Comparison of ENCODE assay signal across 2 cellular contexts in genomic region chr22:20859615-20860014, GRCh38.
TF ChIP-seq lines count a peak whose summit lies in the region.

No MANE protein-coding gene starts in this region.

TF ChIP-seq in SK-N-SH, 30 proteins besides CTCF, POLR2A, EP300 and RAD21:
- TF ChIP-seq RCOR1 (IDR thresholded peaks at IDR 0.05; ENCODE audit: low read length), result no peak
- no peak for TF ChIP-seq YY1 (IDR thresholded peaks at IDR 0.05; ENCODE audit: low read depth)
- TF ChIP-seq GABPA (IDR thresholded peaks at IDR 0.05; ENCODE audit: low read depth), result no peak
- no peak for TF ChIP-seq MXI1 (IDR thresholded peaks at IDR 0.05; ENCODE audit: low read depth, low read length)
- no peak for TF ChIP-seq EZH2phosphoT487 (IDR thresholded peaks at IDR 0.05; ENCODE audit: borderline replicate concordance, low read depth)
- TF ChIP-seq POLR2AphosphoS5 (IDR thresholded peaks at IDR 0.05; ENCODE audit: low read depth, low read length), result no peak
- TF ChIP-seq TCF12 (IDR thresholded peaks at IDR 0.05), result no peak
- no peak for TF ChIP-seq JUND (IDR thresholded peaks at IDR 0.05)
- TF ChIP-seq NRF1 (IDR thresholded peaks at IDR 0.05; ENCODE audit: low read depth, low read length), result no peak
- no peak for TF ChIP-seq FOSL2 (IDR thresholded peaks at IDR 0.05; ENCODE audit: borderline replicate concordance, low read depth)
- no peak for TF ChIP-seq ZBTB33 (IDR thresholded peaks at IDR 0.05; ENCODE audit: borderline replicate concordance, low read depth)
- no peak for TF ChIP-seq IRF3 (IDR thresholded peaks at IDR 0.05; ENCODE audit: low read depth, low read length)
- no peak for TF ChIP-seq TAF1 (IDR thresholded peaks at IDR 0.05; ENCODE audit: borderline replicate concordance, low read depth, low read length)
- TF ChIP-seq SMC3 (IDR thresholded peaks at IDR 0.05; ENCODE audit: low read depth, low read length), result no peak
- TF ChIP-seq ELF1 (IDR thresholded peaks at IDR 0.05), result no peak
- no peak for TF ChIP-seq USF1 (IDR thresholded peaks at IDR 0.05; ENCODE audit: borderline replicate concordance, low read depth)
- no peak for TF ChIP-seq RFX5 (IDR thresholded peaks at IDR 0.05; ENCODE audit: low read length)
- TF ChIP-seq MAX (IDR thresholded peaks at IDR 0.05; ENCODE audit: low read depth), result no peak
TF ChIP-seq in SK-N-SH: peak in this region for 0.

TF ChIP-seq in SK-N-SH treated with all-trans-retinoic acid at 6 μM for 48 hours, 23 proteins besides CTCF, POLR2A, EP300 and RAD21:
- TF ChIP-seq PPARA (CRISPR knock-in tag; IDR thresholded peaks at IDR 0.05; ENCODE audit: borderline replicate concordance) (no peak), ZC3H10 (CRISPR knock-in tag; IDR thresholded peaks at IDR 0.05) (no peak), GLIS3 (CRISPR knock-in tag; IDR thresholded peaks at IDR 0.05) (no peak), POU6F1 (CRISPR knock-in tag; IDR thresholded peaks at IDR 0.05; ENCODE audit: borderline replicate concordance, low read depth) (no peak), CSDC2 (CRISPR knock-in tag; IDR thresholded peaks at IDR 0.05) (no peak), ZNF70 (CRISPR knock-in tag; IDR thresholded peaks at IDR 0.05) (no peak), SNAI2 (CRISPR knock-in tag; IDR thresholded peaks at IDR 0.05) (no peak), TOX (CRISPR knock-in tag; IDR thresholded peaks at IDR 0.05; ENCODE audit: borderline replicate concordance) (no peak), CSRNP3 (CRISPR knock-in tag; IDR thresholded peaks at IDR 0.05) (no peak), ZFP30 (CRISPR knock-in tag; IDR thresholded peaks at IDR 0.05) (no peak), ISL1 (CRISPR knock-in tag; IDR thresholded peaks at IDR 0.05) (no peak), RARB (CRISPR knock-in tag; IDR thresholded peaks at IDR 0.05) (no peak), ESRRG (CRISPR knock-in tag; IDR thresholded peaks at IDR 0.05) (no peak), ZNF565 (CRISPR knock-in tag; conservative IDR thresholded peaks at IDR 0.05; ENCODE audit: low read depth) (no peak), ZNF8 (CRISPR knock-in tag; IDR thresholded peaks at IDR 0.05) (no peak), TCF4 (CRISPR knock-in tag; IDR thresholded peaks at IDR 0.05; ENCODE audit: borderline replicate concordance) (no peak), CREB5 (CRISPR knock-in tag; IDR thresholded peaks at IDR 0.05; ENCODE audit: low read depth) (no peak), PATZ1 (CRISPR knock-in tag; IDR thresholded peaks at IDR 0.05; ENCODE audit: borderline replicate concordance) (no peak), ARNTL (CRISPR knock-in tag; IDR thresholded peaks at IDR 0.05; ENCODE audit: borderline replicate concordance, low read depth) (no peak), ZFP3 (CRISPR knock-in tag; IDR thresholded peaks at IDR 0.05) (no peak)
TF ChIP-seq in SK-N-SH treated with all-trans-retinoic acid at 6 μM for 48 hours: peak in this region for 0.
